8 cellular contexts compared by ENCODE assay signal in the genomic region with DNA sequence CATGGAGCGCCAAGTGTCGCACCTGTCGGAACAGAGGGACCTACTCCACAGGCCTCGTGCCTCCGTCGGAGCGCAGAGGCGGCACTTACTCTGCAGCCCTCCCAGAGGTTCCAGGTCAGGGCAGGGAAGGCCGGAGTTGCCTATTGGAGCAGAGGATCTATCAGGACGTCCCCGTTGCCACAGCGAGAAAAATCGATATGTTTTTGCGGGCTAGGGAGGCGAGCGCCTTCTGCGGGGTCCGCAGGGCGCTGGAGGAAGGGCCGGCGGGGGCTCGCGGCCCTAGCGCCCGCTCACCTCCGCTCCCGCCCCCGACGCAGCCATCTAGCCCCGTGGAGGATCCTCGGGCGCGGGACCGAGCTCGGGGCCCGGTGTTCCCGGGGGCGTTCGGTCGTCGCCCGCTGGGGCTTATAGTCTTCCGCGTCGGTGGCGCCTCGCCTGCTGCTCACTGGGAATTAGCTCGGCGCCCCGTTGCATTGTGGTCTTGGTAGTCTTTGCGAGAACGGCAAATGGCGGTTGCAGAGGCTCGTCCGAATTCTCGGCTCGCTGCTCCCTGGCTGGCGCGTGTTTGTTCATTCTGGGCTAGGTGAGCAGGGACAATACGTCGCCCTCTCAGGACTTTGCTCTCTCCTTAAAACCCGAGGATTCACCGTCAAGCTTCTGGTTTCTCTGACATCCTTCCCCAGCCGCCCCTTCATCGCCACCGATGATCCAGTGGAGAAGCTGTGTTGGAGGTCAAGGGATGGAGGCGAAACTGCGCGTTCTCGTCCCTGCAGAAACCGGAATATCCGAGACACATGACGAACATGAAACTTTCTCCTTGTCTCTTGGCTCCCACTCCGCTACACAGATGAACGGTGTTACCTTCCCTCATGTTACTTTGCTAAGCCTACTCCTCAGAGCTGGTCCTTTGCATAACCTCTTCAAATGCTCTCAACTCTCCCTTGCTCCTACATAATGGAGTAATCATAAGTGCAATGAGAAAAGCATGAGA. TPM values are rescaled to one million over a fixed set of nuclear protein-coding genes. Genes with fewer than 3 reads are reported as not detected.
A peak's percentile ranks its signal among the peaks of the same experiment; 100 is the strongest.
DNase-seq lines count a peak whose midpoint lies in the region; ATAC-seq, FAIRE-seq and TF ChIP-seq lines count a peak whose summit lies in the region.

A gene (minus strand): TSS at position 425 of the 991 bp plus-strand sequence. CDS start 422 bp downstream, at position 3.

- peaks cover 12% of the 10 kb centered on the region for H4K20me1 ChIP-seq in astrocyte (ENCODE audit: insufficient read depth, low read length)

- peaks cover 21% of the 10 kb centered on the region for H3K36me3 ChIP-seq in astrocyte (ENCODE audit: insufficient read depth, low read length)

- H3K9me3 ChIP-seq in astrocyte (ENCODE audit: insufficient read depth, low read depth, low read length): no peaks in the 10 kb centered on the region

- peak within 1 kb of the TSS; percentile 57 for H3K27ac ChIP-seq in astrocyte (ENCODE audit: low read depth, low read length)

- H3K9me3 Mint-ChIP-seq in astrocyte (ENCODE audit: unreplicated experiment): no peaks in the 10 kb centered on the region

- DNase-seq in GM12865 (ENCODE audit: low read depth): peak; percentile 91
- peak; percentile 65 for DNase-seq in NCI-H2029 treated with DMSO at 0.1 percent for 48 hours (lab: John Stamatoyannopoulos, UW)
- peak; percentile 37 for DNase-seq in T1000 (lab: John Stamatoyannopoulos, UW)
- DNase-seq in astrocyte (ENCODE audit: low read depth): peak; percentile 62
- peak; percentile 86 for DNase-seq in hepatic stellate cell (ENCODE audit: low spot score)
- DNase-seq in renal cortical epithelial cell (ENCODE audit: low read depth): peak; percentile 63

- peaks cover 6% of the 10 kb centered on the region for H3K4me1 Mint-ChIP-seq in astrocyte (ENCODE audit: low read depth, unreplicated experiment)

- H3K4me3 ChIP-seq in GM12865 (ENCODE audit: low read depth, low read length) (peak within 1 kb of the TSS; percentile 91), astrocyte (ENCODE audit: insufficient read depth, low read depth, low read length) (peak within 1 kb of the TSS; percentile 90)

- H3K4me1 ChIP-seq in astrocyte (ENCODE audit: insufficient read depth, low read length): peaks cover 8% of the 10 kb centered on the region

- no peaks in the 10 kb centered on the region for H3K27me3 ChIP-seq in astrocyte (ENCODE audit: insufficient read depth, low read length)

- H3K9ac ChIP-seq in astrocyte (ENCODE audit: low read length): peak within 1 kb of the TSS; percentile 92

- peak within 1 kb of the TSS; percentile 88 for H2AFZ ChIP-seq in astrocyte (ENCODE audit: low read depth, low read length)

- H3K4me3 Mint-ChIP-seq in astrocyte (ENCODE audit: unreplicated experiment): peak within 1 kb of the TSS; percentile 97

- H3K27me3 Mint-ChIP-seq in astrocyte (ENCODE audit: low read depth, unreplicated experiment): no peaks in the 10 kb centered on the region

- peaks cover 13% of the 10 kb centered on the region for H3K36me3 Mint-ChIP-seq in astrocyte (ENCODE audit: low read depth, unreplicated experiment)

- TF ChIP-seq CTCF in GM12865 (IDR thresholded peaks at IDR 0.05; ENCODE audit: insufficient read depth, low read depth, low read length, missing control alignments) (no peak), astrocyte (IDR thresholded peaks at IDR 0.05; ENCODE audit: insufficient read depth, low read depth, low read length) (no peak)

- ATAC-seq in HG02885 (IDR thresholded peaks at IDR 0.05; ENCODE audit: poor library complexity, unreplicated experiment): peak; percentile 85
- ATAC-seq in HG03378 (IDR thresholded peaks at IDR 0.05; ENCODE audit: unreplicated experiment): no peak

- FAIRE-seq in astrocyte (lab: Jason Lieb, UNC): no peak

- H3K79me2 ChIP-seq in astrocyte (ENCODE audit: insufficient read depth, low read length): peaks cover 21% of the 10 kb centered on the region

- H3K4me2 ChIP-seq in astrocyte (ENCODE audit: low read length): peak within 1 kb of the TSS; percentile 95

- peak within 1 kb of the TSS; percentile 95 for H3K27ac Mint-ChIP-seq in astrocyte (ENCODE audit: unreplicated experiment)

RNA-seq across cellular contexts. Expression of the gene that starts here (rescaled TPM):
- 103 TPM in 2 replicates for total RNA-seq in astrocyte
- total RNA-seq in renal cortical epithelial cell: 109 and 116 TPM in 2 replicates

Comparison
In these comparisons a context has a peak if more than half of its experiments do, and no peak if none do; other contexts are left out.
1. DNase-seq: peak in every context shown above with its lines; median percentile 91 in GM12865; 86 in hepatic stellate cell; 65 in NCI-H2029 treated with DMSO at 0.1 percent for 48 hours; 63 in renal cortical epithelial cell; 62 in astrocyte; 37 in T1000.